9 cellular contexts compared by ENCODE assay signal in genomic region chrX:139194571-139195280, GRCh38.
A peak's percentile ranks its signal among the peaks of the same experiment; 100 is the strongest.
DNase-seq lines count a peak whose midpoint lies in the region; ATAC-seq and TF ChIP-seq lines count a peak whose summit lies in the region.
"Had no signal": no experiment of that assay in that cellular context is flagged by ENCODE, and none has a peak within 500 bp of the region (broad histone marks: within the 10 kb centered on the region; RNA-seq: fewer than 3 reads in every experiment).

No MANE protein-coding gene starts in this region.

- BruUV-seq in MCF 10A (replicated peaks; lab: Mats Ljungman, UMichigan), result no TSS peak

- TF ChIP-seq CTCF in breast epithelium (IDR thresholded peaks at IDR 0.05), result no peak
- TF ChIP-seq CTCF in MCF 10A (IDR thresholded peaks at IDR 0.05; ENCODE audit: unreplicated experiment), result no peak
- no peak for TF ChIP-seq CTCF in dorsolateral prefrontal cortex (IDR thresholded peaks at IDR 0.05 in 54 of 56, conservative IDR thresholded peaks at IDR 0.05 in 2 of 56; ENCODE audit: low read depth in 1 of 56, partially characterized antibody in 56 of 56)
- no peak for TF ChIP-seq CTCF in mucosa of descending colon (IDR thresholded peaks at IDR 0.05)
- TF ChIP-seq CTCF in SK-N-SH (IDR thresholded peaks at IDR 0.05), result no peak

- intact Hi-C loops in breast epithelium (cut with DNase I; ENCODE audit: low total_unique reads), result no loop called here
- intact Hi-C loops in MCF 10A (cut with micrococcal nuclease), result no loop called here
- intact Hi-C loops in dorsolateral prefrontal cortex (cut with DNase I), result no loop called here
- intact Hi-C loops in mucosa of descending colon (cut with DNase I, micrococcal nuclease), result no loop called here
- intact Hi-C loops in aorta (cut with DNase I), result no loop called here

- H3K4me3 Mint-ChIP-seq in MCF 10A (ENCODE audit: unreplicated experiment), result no peak overlapping the region

- no peaks in the 10 kb centered on the region for H3K4me1 ChIP-seq in breast epithelium
- H3K4me1 ChIP-seq in mucosa of descending colon (ENCODE audit: low read depth), result no peaks in the 10 kb centered on the region
- no peaks in the 10 kb centered on the region for H3K4me1 ChIP-seq in aorta (ENCODE audit: control insufficient read depth in 1 of 2, insufficient read depth in 2 of 2, low read length in 2 of 2)
- H3K4me1 ChIP-seq in SK-N-SH (ENCODE audit: control insufficient read depth in 1 of 2, insufficient read depth in 2 of 2, low read depth in 1 of 2, low read length in 1 of 2), result no peaks in the 10 kb centered on the region

- no peak overlapping the region for H3K9ac ChIP-seq in SK-N-SH

- 2 to 25% methylated on average over 44 to 50 of the region's 50 CpGs for WGBS in aorta, 2 donors
- WGBS in SK-N-SH (ENCODE audit: low lambda C conversion rate), result 31% methylated on average over 16 of the region's 50 CpGs

- CTCF ChIA-PET in MCF 10A (lab: Yijun Ruan, JAX), result no interaction called here
- CTCF ChIA-PET in SK-N-SH (lab: Yijun Ruan, JAX), result interaction anchor here (1.2 kb wide), 1 partner anchor 122 kb away, joined by 3 read pairs; no protein-coding TSS in a partner anchor

- H3K9me3 ChIP-seq in breast epithelium, result no peaks in the 10 kb centered on the region
- no peaks in the 10 kb centered on the region for H3K9me3 ChIP-seq in mucosa of descending colon
- H3K9me3 ChIP-seq in aorta (ENCODE audit: control insufficient read depth, low read length), result no peaks in the 10 kb centered on the region
- no peaks in the 10 kb centered on the region for H3K9me3 ChIP-seq in SK-N-SH

- no peaks in the 10 kb centered on the region for H3K9me3 Mint-ChIP-seq in MCF 10A (ENCODE audit: unreplicated experiment)

- no peak for TF ChIP-seq POLR2A in breast epithelium (IDR thresholded peaks at IDR 0.05)

- H3K9me2 ChIP-seq in SK-N-SH, result no peaks in the 10 kb centered on the region

- no peaks in the 10 kb centered on the region for H3F3A ChIP-seq in SK-N-SH (replicated peaks; ENCODE audit: insufficient read depth)

- no peaks in the 10 kb centered on the region for H3K36me3 ChIP-seq in breast epithelium
- no peaks in the 10 kb centered on the region for H3K36me3 ChIP-seq in mucosa of descending colon (ENCODE audit: low read depth)
- H3K36me3 ChIP-seq in aorta (ENCODE audit: control insufficient read depth in 1 of 2, insufficient read depth in 2 of 2, low read length in 1 of 2), result no peaks in the 10 kb centered on the region
- H3K36me3 ChIP-seq in SK-N-SH (replicated peaks in 1 of 2; ENCODE audit: control insufficient read depth in 1 of 2, insufficient read depth in 2 of 2, low read length in 1 of 2), result no peaks in the 10 kb centered on the region

- peak overlapping the region; percentile 78 to 79 for H3K27ac ChIP-seq in breast epithelium
- H3K27ac ChIP-seq in dorsolateral prefrontal cortex, result peak overlapping the region in 1 of 59 donors; percentile 11
- H3K27ac ChIP-seq in aorta (ENCODE audit: low read depth in 1 of 2, low read length in 2 of 2), result no peak overlapping the region
- H3K27ac ChIP-seq in SK-N-SH (ENCODE audit: low read depth in 2 of 2, low read length in 1 of 2), result no peak overlapping the region

- no peak for TF ChIP-seq RAD21 in SK-N-SH (IDR thresholded peaks at IDR 0.05; ENCODE audit: low read length)

- no peaks in the 10 kb centered on the region for H4K20me1 ChIP-seq in SK-N-SH (ENCODE audit: insufficient read depth)

- no peak overlapping the region for H3K4me2 ChIP-seq in SK-N-SH

- DNase-seq in breast epithelium (ENCODE audit: low spot score in 2 of 2), result peak in 1 of 2 donors; percentile 41
- no peak for DNase-seq in MCF 10A (ENCODE audit: unreplicated experiment)
- DNase-seq in dorsolateral prefrontal cortex, result no peak
- DNase-seq in mucosa of descending colon, result peak; percentile 24 to 48 (median 37)
- DNase-seq in aorta, result peak in 1 of 2 donors; percentile 75
- no peak for DNase-seq in NCI-H187 (lab: John Stamatoyannopoulos, UW)
- no peak for DNase-seq in NCI-H2227 (lab: John Stamatoyannopoulos, UW; ENCODE audit: unreplicated experiment)
- DNase-seq in SK-N-SH, result no peak
- DNase-seq: NCI-H1436 treated with DMSO at 0.1 percent for 48 hours had no signal

- peaks cover 2 to 39% of the 10 kb centered on the region in 2 donors for H3K27me3 ChIP-seq in breast epithelium
- peaks cover 0 to 97% (median 59%) of the 10 kb centered on the region in 45 donors for H3K27me3 ChIP-seq in dorsolateral prefrontal cortex
- no peaks in the 10 kb centered on the region for H3K27me3 ChIP-seq in aorta (ENCODE audit: control insufficient read depth in 1 of 2, insufficient read depth in 2 of 2, low read length in 1 of 2)
- H3K27me3 ChIP-seq in SK-N-SH (ENCODE audit: insufficient read depth), result no peaks in the 10 kb centered on the region

- POLR2A ChIA-PET in MCF 10A (lab: Yijun Ruan, JAX) (interaction anchor here (1.3 kb wide), 1 partner anchor 14 kb away, joined by 4 read pairs; no protein-coding TSS in a partner anchor), SK-N-SH (lab: Yijun Ruan, JAX) (no interaction called here)

- TF ChIP-seq EP300 in SK-N-SH (IDR thresholded peaks at IDR 0.05; ENCODE audit: borderline replicate concordance in 1 of 2, low read depth in 1 of 2, low read length in 1 of 2), result no peak

- H2AFZ ChIP-seq in SK-N-SH (ENCODE audit: low read depth), result no peak overlapping the region

- H3K4me3 ChIP-seq in breast epithelium (peak overlapping the region; percentile 41 to 67 (median 54)), dorsolateral prefrontal cortex (peak overlapping the region in 57 of 59 donors; percentile 13 to 68 (median 43)), mucosa of descending colon (no peak overlapping the region), aorta (ENCODE audit: low read length in 2 of 2) (peak overlapping the region; percentile 0 to 49), SK-N-SH (ENCODE audit: low read depth in 2 of 2, low read length in 1 of 2) (no peak overlapping the region)

- H3K27ac Mint-ChIP-seq in MCF 10A (ENCODE audit: low read depth, unreplicated experiment), result no peak overlapping the region

- H3K27me3 Mint-ChIP-seq in MCF 10A (ENCODE audit: insufficient read depth, unreplicated experiment), result no peaks in the 10 kb centered on the region

- ATAC-seq in mucosa of descending colon, result peak; percentile 73
- peak; percentile 59 for ATAC-seq in aorta (ENCODE audit: low FRiP score)

- H3K36me3 Mint-ChIP-seq in MCF 10A (ENCODE audit: insufficient read depth, unreplicated experiment), result no peaks in the 10 kb centered on the region

- H3K4me1 Mint-ChIP-seq in MCF 10A (ENCODE audit: insufficient read depth, unreplicated experiment), result no peaks in the 10 kb centered on the region

- no peaks in the 10 kb centered on the region for H3K79me2 ChIP-seq in SK-N-SH (ENCODE audit: insufficient read depth)

TF ChIP-seq in SK-N-SH, 30 proteins besides CTCF, POLR2A, EP300 and RAD21 (continues in another document):
- TF ChIP-seq GATA2 (CRISPR knock-in tag; IDR thresholded peaks at IDR 0.05) (no peak), TAF1 (IDR thresholded peaks at IDR 0.05; ENCODE audit: borderline replicate concordance, low read depth, low read length) (no peak), MXI1 (IDR thresholded peaks at IDR 0.05; ENCODE audit: low read depth, low read length) (no peak), RFX5 (IDR thresholded peaks at IDR 0.05; ENCODE audit: low read length) (no peak), ZBTB33 (IDR thresholded peaks at IDR 0.05; ENCODE audit: borderline replicate concordance, low read depth) (no peak), YY1 (IDR thresholded peaks at IDR 0.05; ENCODE audit: low read depth) (no peak), POLR2AphosphoS5 (IDR thresholded peaks at IDR 0.05; ENCODE audit: low read depth, low read length) (no peak), FOXJ3 (CRISPR knock-in tag; IDR thresholded peaks at IDR 0.05) (no peak), TCF12 (IDR thresholded peaks at IDR 0.05) (no peak), FOSL2 (IDR thresholded peaks at IDR 0.05; ENCODE audit: borderline replicate concordance, low read depth) (no peak), NFIC (IDR thresholded peaks at IDR 0.05; ENCODE audit: borderline replicate concordance) (no peak), TEAD4 (IDR thresholded peaks at IDR 0.05; ENCODE audit: borderline replicate concordance, insufficient read depth) (no peak)

Comparison
In these comparisons a context has a peak if more than half of its experiments do, and no peak if none do; other contexts are left out.
1. DNase-seq: peak in mucosa of descending colon (3 of 3); none in MCF 10A (single experiment), dorsolateral prefrontal cortex (0 of 10), NCI-H187 (0 of 2), NCI-H2227 (single experiment) and SK-N-SH (single experiment).
2. H3K27ac ChIP-seq: peak in breast epithelium (2 of 2); none in aorta (0 of 2) and SK-N-SH (0 of 2).
3. H3K4me3 ChIP-seq: peak in breast epithelium (3 of 3), dorsolateral prefrontal cortex (57 of 59) and aorta (2 of 2); none in mucosa of descending colon (single experiment) and SK-N-SH (0 of 2).